ENCODE assay signal across 1 cellular context in the genomic region with DNA sequence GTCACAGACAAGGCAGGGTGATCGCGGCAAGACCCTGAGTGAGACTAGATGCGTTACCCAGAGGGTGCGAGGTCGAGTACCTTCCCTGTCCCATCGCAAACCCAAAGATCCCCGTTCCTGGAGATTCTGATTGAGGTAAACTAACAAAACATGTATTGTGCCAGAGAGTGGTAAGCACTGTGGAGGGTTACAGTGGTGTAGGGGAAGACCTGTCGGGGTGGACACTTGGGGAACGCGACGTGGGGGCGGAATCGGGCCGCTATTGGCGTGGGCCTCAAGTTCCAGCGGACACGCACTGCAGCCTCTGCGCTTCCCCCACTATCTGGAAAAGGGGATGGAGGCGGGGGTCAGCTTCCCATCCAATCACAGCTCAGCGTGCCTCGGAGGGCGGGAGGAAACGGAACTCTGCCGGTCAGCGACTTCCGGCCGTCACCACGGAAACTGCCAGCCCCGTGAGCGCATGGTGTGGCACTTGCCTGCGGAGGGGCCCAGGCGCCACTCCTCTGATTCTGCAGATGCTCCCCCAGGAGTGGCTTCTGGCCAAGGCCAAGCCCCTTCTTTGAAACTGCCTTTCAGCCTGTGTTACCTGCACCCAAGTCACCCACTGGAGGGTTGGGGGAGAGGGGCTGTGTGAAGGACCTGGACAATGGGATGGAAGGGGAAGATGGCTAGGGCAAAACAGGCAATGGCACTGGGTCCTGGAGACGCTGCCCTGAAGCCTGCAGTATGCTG.
TF ChIP-seq lines count a peak whose summit lies in the region.

No MANE protein-coding gene starts in this region.

TF ChIP-seq in HepG2, 621 proteins besides CTCF, POLR2A, EP300 and RAD21 (continued from another document and continues in another):
- no peak for TF ChIP-seq SCMH1 (CRISPR knock-in tag; IDR thresholded peaks at IDR 0.05; ENCODE audit: borderline replicate concordance)
- no peak for TF ChIP-seq ZNF17 (CRISPR knock-in tag; IDR thresholded peaks at IDR 0.05)
- no peak; the same call in 1 of the 2 replicates for TF ChIP-seq KMT2A (CRISPR knock-in tag; IDR thresholded peaks at IDR 0.05)
- TF ChIP-seq IRX3 (CRISPR knock-in tag; IDR thresholded peaks at IDR 0.05; ENCODE audit: borderline replicate concordance, low read depth): no peak
- no peak for TF ChIP-seq RARG (CRISPR knock-in tag; IDR thresholded peaks at IDR 0.05; ENCODE audit: low read depth)
- no peak for TF ChIP-seq JDP2 (CRISPR knock-in tag; IDR thresholded peaks at IDR 0.05; ENCODE audit: borderline replicate concordance)
- peak; percentile 75 for TF ChIP-seq THAP11 (CRISPR knock-in tag; IDR thresholded peaks at IDR 0.05)
- TF ChIP-seq, protein P1, sequence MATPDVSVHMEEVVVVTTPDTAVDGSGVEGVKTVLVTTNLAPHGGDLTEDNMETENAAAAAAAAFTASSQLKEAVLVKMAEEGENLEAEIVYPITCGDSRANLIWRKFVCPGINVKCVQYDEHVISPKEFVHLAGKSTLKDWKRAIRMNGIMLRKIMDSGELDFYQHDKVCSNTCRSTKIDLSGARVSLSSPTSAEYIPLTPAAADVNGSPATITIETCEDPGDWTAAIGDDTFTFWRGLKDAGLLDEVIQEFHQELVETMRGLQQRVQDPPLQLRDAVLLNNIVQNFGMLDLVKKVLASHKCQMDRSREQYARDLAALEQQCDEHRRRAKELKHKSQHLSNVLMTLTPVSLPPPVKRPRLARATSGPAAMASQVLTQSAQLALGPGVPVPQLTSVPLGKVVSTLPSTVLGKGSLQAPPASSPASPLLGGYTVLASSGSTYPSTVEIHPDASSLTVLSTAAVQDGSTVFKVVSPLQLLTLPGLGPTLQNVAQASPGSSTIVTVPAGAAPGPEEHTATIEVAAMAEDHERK (CRISPR knock-in tag; IDR thresholded peaks at IDR 0.05; ENCODE audit: low read depth): no peak; the same call in 1 of the 2 replicates
- no peak for TF ChIP-seq EZH2 (conservative IDR thresholded peaks at IDR 0.05; ENCODE audit: low read depth, low read length)
- TF ChIP-seq ZNF563 (CRISPR knock-in tag; IDR thresholded peaks at IDR 0.05): no peak
- TF ChIP-seq XBP1 (CRISPR knock-in tag; IDR thresholded peaks at IDR 0.05): no peak
- no peak for TF ChIP-seq ZNF713 (CRISPR knock-in tag; IDR thresholded peaks at IDR 0.05)
- TF ChIP-seq, protein P2, sequence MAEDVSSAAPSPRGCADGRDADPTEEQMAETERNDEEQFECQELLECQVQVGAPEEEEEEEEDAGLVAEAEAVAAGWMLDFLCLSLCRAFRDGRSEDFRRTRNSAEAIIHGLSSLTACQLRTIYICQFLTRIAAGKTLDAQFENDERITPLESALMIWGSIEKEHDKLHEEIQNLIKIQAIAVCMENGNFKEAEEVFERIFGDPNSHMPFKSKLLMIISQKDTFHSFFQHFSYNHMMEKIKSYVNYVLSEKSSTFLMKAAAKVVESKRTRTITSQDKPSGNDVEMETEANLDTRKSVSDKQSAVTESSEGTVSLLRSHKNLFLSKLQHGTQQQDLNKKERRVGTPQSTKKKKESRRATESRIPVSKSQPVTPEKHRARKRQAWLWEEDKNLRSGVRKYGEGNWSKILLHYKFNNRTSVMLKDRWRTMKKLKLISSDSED (CRISPR knock-in tag; IDR thresholded peaks at IDR 0.05): no peak
- no peak for TF ChIP-seq U2AF2 (IDR thresholded peaks at IDR 0.05; ENCODE audit: low read depth, low read length)
- TF ChIP-seq, protein P3, sequence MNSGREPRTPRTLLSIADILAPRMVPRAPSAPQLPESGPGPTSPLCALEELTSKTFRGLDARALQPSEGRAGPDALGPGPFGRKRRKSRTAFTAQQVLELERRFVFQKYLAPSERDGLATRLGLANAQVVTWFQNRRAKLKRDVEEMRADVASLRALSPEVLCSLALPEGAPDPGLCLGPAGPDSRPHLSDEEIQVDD (CRISPR knock-in tag; IDR thresholded peaks at IDR 0.05; ENCODE audit: borderline replicate concordance): no peak
- TF ChIP-seq, protein P4, sequence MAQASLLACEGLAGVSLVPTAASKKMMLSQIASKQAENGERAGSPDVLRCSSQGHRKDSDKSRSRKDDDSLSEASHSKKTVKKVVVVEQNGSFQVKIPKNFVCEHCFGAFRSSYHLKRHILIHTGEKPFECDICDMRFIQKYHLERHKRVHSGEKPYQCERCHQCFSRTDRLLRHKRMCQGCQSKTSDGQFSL (CRISPR knock-in tag; IDR thresholded peaks at IDR 0.05): no peak
- TF ChIP-seq TCF7 (IDR thresholded peaks at IDR 0.05; ENCODE audit: low read depth): no peak
- TF ChIP-seq, protein P5, sequence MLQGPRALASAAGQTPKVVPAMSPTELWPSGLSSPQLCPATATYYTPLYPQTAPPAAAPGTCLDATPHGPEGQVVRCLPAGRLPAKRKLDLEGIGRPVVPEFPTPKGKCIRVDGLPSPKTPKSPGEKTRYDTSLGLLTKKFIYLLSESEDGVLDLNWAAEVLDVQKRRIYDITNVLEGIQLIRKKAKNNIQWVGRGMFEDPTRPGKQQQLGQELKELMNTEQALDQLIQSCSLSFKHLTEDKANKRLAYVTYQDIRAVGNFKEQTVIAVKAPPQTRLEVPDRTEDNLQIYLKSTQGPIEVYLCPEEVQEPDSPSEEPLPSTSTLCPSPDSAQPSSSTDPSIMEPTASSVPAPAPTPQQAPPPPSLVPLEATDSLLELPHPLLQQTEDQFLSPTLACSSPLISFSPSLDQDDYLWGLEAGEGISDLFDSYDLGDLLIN (CRISPR knock-in tag; IDR thresholded peaks at IDR 0.05; ENCODE audit: borderline replicate concordance): no peak
- peak; percentile 60 for TF ChIP-seq ATF7-NPFF (CRISPR knock-in tag; IDR thresholded peaks at IDR 0.05; ENCODE audit: low read depth)
- TF ChIP-seq SOX6 (IDR thresholded peaks at IDR 0.05): no peak
- TF ChIP-seq SOX6 (CRISPR knock-in tag; IDR thresholded peaks at IDR 0.05): 0 out of 2 replicates have a peak, but pooled peaks have one; percentile 34
- TF ChIP-seq, protein P6, sequence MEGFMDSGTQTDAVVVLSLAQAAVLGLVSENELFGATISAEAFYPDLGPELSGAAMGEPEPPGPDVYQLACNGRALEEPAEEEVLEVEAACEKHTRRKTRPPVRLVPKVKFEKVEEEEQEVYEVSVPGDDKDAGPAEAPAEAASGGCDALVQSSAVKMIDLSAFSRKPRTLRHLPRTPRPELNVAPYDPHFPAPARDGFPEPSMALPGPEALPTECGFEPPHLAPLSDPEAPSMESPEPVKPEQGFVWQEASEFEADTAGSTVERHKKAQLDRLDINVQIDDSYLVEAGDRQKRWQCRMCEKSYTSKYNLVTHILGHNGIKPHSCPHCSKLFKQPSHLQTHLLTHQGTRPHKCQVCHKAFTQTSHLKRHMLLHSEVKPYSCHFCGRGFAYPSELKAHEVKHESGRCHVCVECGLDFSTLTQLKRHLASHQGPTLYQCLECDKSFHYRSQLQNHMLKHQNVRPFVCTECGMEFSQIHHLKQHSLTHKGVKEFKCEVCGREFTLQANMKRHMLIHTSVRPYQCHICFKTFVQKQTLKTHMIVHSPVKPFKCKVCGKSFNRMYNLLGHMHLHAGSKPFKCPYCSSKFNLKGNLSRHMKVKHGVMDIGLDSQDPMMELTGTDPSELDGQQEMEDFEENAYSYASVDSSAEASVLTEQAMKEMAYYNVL (CRISPR knock-in tag; IDR thresholded peaks at IDR 0.05; ENCODE audit: borderline replicate concordance): no peak; the same call in 1 of the 2 replicates
- peak; percentile 86 for TF ChIP-seq NFYC (CRISPR knock-in tag; IDR thresholded peaks at IDR 0.05)
- TF ChIP-seq, protein P7, sequence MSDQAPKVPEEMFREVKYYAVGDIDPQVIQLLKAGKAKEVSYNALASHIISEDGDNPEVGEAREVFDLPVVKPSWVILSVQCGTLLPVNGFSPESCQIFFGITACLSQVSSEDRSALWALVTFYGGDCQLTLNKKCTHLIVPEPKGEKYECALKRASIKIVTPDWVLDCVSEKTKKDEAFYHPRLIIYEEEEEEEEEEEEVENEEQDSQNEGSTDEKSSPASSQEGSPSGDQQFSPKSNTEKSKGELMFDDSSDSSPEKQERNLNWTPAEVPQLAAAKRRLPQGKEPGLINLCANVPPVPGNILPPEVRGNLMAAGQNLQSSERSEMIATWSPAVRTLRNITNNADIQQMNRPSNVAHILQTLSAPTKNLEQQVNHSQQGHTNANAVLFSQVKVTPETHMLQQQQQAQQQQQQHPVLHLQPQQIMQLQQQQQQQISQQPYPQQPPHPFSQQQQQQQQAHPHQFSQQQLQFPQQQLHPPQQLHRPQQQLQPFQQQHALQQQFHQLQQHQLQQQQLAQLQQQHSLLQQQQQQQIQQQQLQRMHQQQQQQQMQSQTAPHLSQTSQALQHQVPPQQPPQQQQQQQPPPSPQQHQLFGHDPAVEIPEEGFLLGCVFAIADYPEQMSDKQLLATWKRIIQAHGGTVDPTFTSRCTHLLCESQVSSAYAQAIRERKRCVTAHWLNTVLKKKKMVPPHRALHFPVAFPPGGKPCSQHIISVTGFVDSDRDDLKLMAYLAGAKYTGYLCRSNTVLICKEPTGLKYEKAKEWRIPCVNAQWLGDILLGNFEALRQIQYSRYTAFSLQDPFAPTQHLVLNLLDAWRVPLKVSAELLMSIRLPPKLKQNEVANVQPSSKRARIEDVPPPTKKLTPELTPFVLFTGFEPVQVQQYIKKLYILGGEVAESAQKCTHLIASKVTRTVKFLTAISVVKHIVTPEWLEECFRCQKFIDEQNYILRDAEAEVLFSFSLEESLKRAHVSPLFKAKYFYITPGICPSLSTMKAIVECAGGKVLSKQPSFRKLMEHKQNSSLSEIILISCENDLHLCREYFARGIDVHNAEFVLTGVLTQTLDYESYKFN (CRISPR knock-in tag; conservative IDR thresholded peaks at IDR 0.05): no peak; the same call in 1 of the 2 replicates
- peak; percentile 29; the same call in 1 of the 2 replicates for TF ChIP-seq ZNF274 (CRISPR knock-in tag; IDR thresholded peaks at IDR 0.05)
- TF ChIP-seq ZNF124 (CRISPR knock-in tag; IDR thresholded peaks at IDR 0.05): no peak
- TF ChIP-seq, protein P8, sequence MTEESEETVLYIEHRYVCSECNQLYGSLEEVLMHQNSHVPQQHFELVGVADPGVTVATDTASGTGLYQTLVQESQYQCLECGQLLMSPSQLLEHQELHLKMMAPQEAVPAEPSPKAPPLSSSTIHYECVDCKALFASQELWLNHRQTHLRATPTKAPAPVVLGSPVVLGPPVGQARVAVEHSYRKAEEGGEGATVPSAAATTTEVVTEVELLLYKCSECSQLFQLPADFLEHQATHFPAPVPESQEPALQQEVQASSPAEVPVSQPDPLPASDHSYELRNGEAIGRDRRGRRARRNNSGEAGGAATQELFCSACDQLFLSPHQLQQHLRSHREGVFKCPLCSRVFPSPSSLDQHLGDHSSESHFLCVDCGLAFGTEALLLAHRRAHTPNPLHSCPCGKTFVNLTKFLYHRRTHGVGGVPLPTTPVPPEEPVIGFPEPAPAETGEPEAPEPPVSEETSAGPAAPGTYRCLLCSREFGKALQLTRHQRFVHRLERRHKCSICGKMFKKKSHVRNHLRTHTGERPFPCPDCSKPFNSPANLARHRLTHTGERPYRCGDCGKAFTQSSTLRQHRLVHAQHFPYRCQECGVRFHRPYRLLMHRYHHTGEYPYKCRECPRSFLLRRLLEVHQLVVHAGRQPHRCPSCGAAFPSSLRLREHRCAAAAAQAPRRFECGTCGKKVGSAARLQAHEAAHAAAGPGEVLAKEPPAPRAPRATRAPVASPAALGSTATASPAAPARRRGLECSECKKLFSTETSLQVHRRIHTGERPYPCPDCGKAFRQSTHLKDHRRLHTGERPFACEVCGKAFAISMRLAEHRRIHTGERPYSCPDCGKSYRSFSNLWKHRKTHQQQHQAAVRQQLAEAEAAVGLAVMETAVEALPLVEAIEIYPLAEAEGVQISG (CRISPR knock-in tag; IDR thresholded peaks at IDR 0.05): no peak; the same call in 1 of the 2 replicates
- TF ChIP-seq, protein P9, sequence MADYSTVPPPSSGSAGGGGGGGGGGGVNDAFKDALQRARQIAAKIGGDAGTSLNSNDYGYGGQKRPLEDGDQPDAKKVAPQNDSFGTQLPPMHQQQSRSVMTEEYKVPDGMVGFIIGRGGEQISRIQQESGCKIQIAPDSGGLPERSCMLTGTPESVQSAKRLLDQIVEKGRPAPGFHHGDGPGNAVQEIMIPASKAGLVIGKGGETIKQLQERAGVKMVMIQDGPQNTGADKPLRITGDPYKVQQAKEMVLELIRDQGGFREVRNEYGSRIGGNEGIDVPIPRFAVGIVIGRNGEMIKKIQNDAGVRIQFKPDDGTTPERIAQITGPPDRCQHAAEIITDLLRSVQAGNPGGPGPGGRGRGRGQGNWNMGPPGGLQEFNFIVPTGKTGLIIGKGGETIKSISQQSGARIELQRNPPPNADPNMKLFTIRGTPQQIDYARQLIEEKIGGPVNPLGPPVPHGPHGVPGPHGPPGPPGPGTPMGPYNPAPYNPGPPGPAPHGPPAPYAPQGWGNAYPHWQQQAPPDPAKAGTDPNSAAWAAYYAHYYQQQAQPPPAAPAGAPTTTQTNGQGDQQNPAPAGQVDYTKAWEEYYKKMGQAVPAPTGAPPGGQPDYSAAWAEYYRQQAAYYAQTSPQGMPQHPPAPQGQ (CRISPR knock-in tag; IDR thresholded peaks at IDR 0.05; ENCODE audit: borderline replicate concordance): no peak
- no peak; the same call in 1 of the 2 replicates for TF ChIP-seq ZMAT3 (CRISPR knock-in tag; conservative IDR thresholded peaks at IDR 0.05)
- no peak for TF ChIP-seq SATB2 (CRISPR knock-in tag; IDR thresholded peaks at IDR 0.05)
- TF ChIP-seq, protein P10, sequence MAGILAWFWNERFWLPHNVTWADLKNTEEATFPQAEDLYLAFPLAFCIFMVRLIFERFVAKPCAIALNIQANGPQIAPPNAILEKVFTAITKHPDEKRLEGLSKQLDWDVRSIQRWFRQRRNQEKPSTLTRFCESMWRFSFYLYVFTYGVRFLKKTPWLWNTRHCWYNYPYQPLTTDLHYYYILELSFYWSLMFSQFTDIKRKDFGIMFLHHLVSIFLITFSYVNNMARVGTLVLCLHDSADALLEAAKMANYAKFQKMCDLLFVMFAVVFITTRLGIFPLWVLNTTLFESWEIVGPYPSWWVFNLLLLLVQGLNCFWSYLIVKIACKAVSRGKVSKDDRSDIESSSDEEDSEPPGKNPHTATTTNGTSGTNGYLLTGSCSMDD (CRISPR knock-in tag; IDR thresholded peaks at IDR 0.05): no peak
- TF ChIP-seq SOX5 (CRISPR knock-in tag; IDR thresholded peaks at IDR 0.05; ENCODE audit: borderline replicate concordance): peak; percentile 4
- 0 out of 2 replicates have a peak, but pooled peaks have one; percentile 49 for TF ChIP-seq ZNF570 (CRISPR knock-in tag; IDR thresholded peaks at IDR 0.05; ENCODE audit: borderline replicate concordance)
- no peak for TF ChIP-seq SRSF9 (IDR thresholded peaks at IDR 0.05; ENCODE audit: borderline replicate concordance, insufficient read depth, low read depth, low read length, poor library complexity, severe bottlenecking)
- TF ChIP-seq RCOR2 (CRISPR knock-in tag; IDR thresholded peaks at IDR 0.05): no peak
- no peak; the same call in 1 of the 2 replicates for TF ChIP-seq DPF2 (CRISPR knock-in tag; IDR thresholded peaks at IDR 0.05; ENCODE audit: borderline replicate concordance, low read depth)
- no peak for TF ChIP-seq TOE1 (CRISPR knock-in tag; IDR thresholded peaks at IDR 0.05)
- no peak for TF ChIP-seq ZNF703 (CRISPR knock-in tag; IDR thresholded peaks at IDR 0.05; ENCODE audit: borderline replicate concordance)
- peak; percentile 10 for TF ChIP-seq RBM39 (IDR thresholded peaks at IDR 0.05; ENCODE audit: low read depth, low read length, poor library complexity, severe bottlenecking)
- TF ChIP-seq STAT5B (CRISPR knock-in tag; IDR thresholded peaks at IDR 0.05): no peak
- TF ChIP-seq, protein P11, sequence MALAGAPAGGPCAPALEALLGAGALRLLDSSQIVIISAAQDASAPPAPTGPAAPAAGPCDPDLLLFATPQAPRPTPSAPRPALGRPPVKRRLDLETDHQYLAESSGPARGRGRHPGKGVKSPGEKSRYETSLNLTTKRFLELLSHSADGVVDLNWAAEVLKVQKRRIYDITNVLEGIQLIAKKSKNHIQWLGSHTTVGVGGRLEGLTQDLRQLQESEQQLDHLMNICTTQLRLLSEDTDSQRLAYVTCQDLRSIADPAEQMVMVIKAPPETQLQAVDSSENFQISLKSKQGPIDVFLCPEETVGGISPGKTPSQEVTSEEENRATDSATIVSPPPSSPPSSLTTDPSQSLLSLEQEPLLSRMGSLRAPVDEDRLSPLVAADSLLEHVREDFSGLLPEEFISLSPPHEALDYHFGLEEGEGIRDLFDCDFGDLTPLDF (CRISPR knock-in tag; IDR thresholded peaks at IDR 0.05): no peak; the same call in 1 of the 2 replicates
- TF ChIP-seq IKZF1 (IDR thresholded peaks at IDR 0.05): no peak
